In the genomic region with DNA sequence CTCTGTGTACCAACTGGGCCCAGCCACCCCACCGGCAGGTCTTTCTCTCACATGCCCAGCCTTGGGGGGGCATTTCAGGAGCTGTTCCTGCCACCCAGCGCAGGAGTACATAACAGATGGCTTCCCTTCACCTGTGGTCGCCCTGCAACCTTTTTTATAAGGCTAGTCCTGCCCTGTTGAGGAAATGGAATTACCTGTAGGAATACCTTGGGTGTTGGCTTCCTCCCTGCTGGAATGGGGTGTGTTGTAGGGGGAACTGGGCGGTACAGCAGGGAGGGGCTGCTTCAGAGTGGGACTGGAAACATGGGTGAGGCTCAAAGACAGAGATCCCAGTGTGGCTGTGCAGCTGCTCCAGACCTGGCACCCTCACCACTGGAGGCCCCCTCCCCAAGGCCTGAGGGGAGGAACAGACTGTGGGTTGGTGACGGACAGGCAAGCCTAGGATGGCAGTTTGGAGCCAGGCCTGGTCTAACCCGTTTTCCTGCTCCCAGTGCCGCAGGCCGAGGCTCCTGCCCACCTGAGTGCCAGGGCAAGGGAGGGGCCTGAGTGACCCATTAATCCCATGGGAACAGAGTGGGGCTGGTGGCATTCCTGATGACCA, we compare ENCODE assay signal across 3 cellular contexts.
TF ChIP-seq lines count a peak whose summit lies in the region.

No MANE protein-coding gene starts in this region.

TF ChIP-seq in HCT116, 20 proteins besides CTCF, POLR2A, EP300 and RAD21:
- TF ChIP-seq ZNF274 (IDR thresholded peaks at IDR 0.05; ENCODE audit: low read depth, low read length), result no peak
- TF ChIP-seq TCF7L2 (IDR thresholded peaks at IDR 0.05; ENCODE audit: borderline replicate concordance, extremely low read depth, insufficient read depth, insufficient read length), result no peak
- no peak for TF ChIP-seq ELF1 (IDR thresholded peaks at IDR 0.05; ENCODE audit: borderline replicate concordance, low read depth)
- TF ChIP-seq EGR1 (IDR thresholded peaks at IDR 0.05; ENCODE audit: low read depth), result no peak
- no peak for TF ChIP-seq SRF (IDR thresholded peaks at IDR 0.05; ENCODE audit: low read depth)
- TF ChIP-seq, protein P1, sequence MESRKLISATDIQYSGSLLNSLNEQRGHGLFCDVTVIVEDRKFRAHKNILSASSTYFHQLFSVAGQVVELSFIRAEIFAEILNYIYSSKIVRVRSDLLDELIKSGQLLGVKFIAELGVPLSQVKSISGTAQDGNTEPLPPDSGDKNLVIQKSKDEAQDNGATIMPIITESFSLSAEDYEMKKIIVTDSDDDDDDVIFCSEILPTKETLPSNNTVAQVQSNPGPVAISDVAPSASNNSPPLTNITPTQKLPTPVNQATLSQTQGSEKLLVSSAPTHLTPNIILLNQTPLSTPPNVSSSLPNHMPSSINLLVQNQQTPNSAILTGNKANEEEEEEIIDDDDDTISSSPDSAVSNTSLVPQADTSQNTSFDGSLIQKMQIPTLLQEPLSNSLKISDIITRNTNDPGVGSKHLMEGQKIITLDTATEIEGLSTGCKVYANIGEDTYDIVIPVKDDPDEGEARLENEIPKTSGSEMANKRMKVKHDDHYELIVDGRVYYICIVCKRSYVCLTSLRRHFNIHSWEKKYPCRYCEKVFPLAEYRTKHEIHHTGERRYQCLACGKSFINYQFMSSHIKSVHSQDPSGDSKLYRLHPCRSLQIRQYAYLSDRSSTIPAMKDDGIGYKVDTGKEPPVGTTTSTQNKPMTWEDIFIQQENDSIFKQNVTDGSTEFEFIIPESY (IDR thresholded peaks at IDR 0.05; ENCODE audit: extremely low read depth, insufficient replicate concordance, low read length), result no peak
- TF ChIP-seq, protein P2, sequence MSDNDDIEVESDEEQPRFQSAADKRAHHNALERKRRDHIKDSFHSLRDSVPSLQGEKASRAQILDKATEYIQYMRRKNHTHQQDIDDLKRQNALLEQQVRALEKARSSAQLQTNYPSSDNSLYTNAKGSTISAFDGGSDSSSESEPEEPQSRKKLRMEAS (IDR thresholded peaks at IDR 0.05), result no peak
- no peak for TF ChIP-seq POLR2AphosphoS5 (IDR thresholded peaks at IDR 0.05; ENCODE audit: low read depth, low read length)
- no peak for TF ChIP-seq FOSL1 (IDR thresholded peaks at IDR 0.05; ENCODE audit: low read depth)
- TF ChIP-seq YY1 (IDR thresholded peaks at IDR 0.05; ENCODE audit: extremely low read depth, insufficient replicate concordance, low read depth, low read length), result no peak
- no peak for TF ChIP-seq EZH2phosphoT487 (IDR thresholded peaks at IDR 0.05; ENCODE audit: borderline replicate concordance)

TF ChIP-seq in WTC11, 78 proteins besides CTCF, POLR2A, EP300 and RAD21:
- TF ChIP-seq ZNF671 (CRISPR knock-in tag; IDR thresholded peaks at IDR 0.05), result no peak
- 0 out of 2 replicates have a peak, but pooled peaks have one; percentile 18 for TF ChIP-seq NFE2L1 (CRISPR knock-in tag; IDR thresholded peaks at IDR 0.05)
- 0 out of 2 replicates have a peak, but pooled peaks have one; percentile 19 for TF ChIP-seq FOXP1 (CRISPR knock-in tag; IDR thresholded peaks at IDR 0.05; ENCODE audit: borderline replicate concordance)

TF ChIP-seq in HepG2, 621 proteins besides CTCF, POLR2A, EP300 and RAD21:
- TF ChIP-seq ZKSCAN8 (CRISPR knock-in tag; IDR thresholded peaks at IDR 0.05; ENCODE audit: borderline replicate concordance) (no peak), ZMAT3 (CRISPR knock-in tag; conservative IDR thresholded peaks at IDR 0.05) (no peak), ZNF510 (CRISPR knock-in tag; IDR thresholded peaks at IDR 0.05; ENCODE audit: low read depth) (no peak), ZNF296 (CRISPR knock-in tag; conservative IDR thresholded peaks at IDR 0.05) (no peak), MTF2 (CRISPR knock-in tag; IDR thresholded peaks at IDR 0.05; ENCODE audit: borderline replicate concordance) (peak; percentile 34; the same call in 1 of the 2 replicates)
